Comparison of ENCODE assay signal across 1 cellular context in the genomic region with DNA sequence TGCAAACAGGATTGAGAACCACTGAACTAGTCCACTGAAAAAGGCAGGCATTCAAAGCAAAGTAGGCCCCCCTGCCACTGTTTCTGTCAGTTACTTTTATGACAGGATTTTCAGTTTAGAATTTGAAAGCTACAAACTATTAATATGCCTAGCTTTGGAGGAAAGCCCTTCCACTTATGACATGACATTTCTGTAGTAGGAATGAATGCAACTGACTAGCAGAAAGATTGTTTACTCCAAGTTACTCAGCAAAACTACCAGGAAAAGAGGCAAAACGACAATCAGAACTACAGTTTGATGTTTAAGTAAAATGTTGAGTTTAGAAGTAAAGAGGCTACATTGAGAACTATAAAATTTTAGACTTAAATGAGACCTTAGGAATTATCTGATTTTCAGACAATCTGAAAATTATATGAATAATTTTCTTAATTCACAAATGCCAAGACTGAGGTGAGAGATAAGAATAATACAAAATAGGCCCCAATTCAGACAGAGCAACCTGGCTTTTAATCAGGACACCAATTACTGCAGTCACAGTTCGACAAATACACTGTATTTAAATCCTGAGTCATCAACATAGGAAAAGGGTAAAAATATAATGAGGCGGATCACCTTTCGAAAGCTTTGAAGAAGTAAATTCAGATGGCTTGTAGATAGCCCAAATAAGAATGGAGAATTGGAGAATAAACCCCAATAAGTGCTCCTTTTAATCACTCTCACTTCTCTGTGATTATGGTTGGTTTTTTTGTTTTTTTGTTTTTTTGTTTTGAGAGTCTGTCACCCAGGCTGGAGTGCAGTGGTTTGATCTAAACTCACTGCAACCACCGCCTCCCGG.
TF ChIP-seq lines count a peak whose summit lies in the region.

No MANE protein-coding gene starts in this region.

TF ChIP-seq in K562, 482 proteins besides CTCF, POLR2A, EP300 and RAD21 (continues in another document):
- TF ChIP-seq ZNF239 (CRISPR knock-in tag; IDR thresholded peaks at IDR 0.05) (no peak), NFE2 (IDR thresholded peaks at IDR 0.05; ENCODE audit: low read depth) (peak; percentile 25), HMBOX1 (IDR thresholded peaks at IDR 0.05) (peak; percentile 56; the same call in 1 of the 2 replicates), CC2D1A (IDR thresholded peaks at IDR 0.05) (0 out of 2 replicates have a peak, but pooled peaks have one; percentile 10), FOXK2 (conservative IDR thresholded peaks at IDR 0.05 in 1 of 2, IDR thresholded peaks at IDR 0.05 in 1 of 2; ENCODE audit: low read depth in 2 of 2) (peak in 1 of 2 experiments; percentile 93; a peak in 2 of 4 replicates), ZNF316 (IDR thresholded peaks at IDR 0.05) (peak; percentile 87), C11orf30 (IDR thresholded peaks at IDR 0.05; ENCODE audit: low read depth) (peak; percentile 73), JUND (IDR thresholded peaks at IDR 0.05; ENCODE audit: borderline replicate concordance, low read depth, low read length) (no peak), JUND (tag; IDR thresholded peaks at IDR 0.05; ENCODE audit: borderline replicate concordance, low read depth, low read length) (0 out of 3 replicates have a peak, but pooled peaks have one; percentile 22), MAFG (tag; conservative IDR thresholded peaks at IDR 0.05) (peak; percentile 50), PRDM10 (IDR thresholded peaks at IDR 0.05; ENCODE audit: partially characterized antibody) (peak; percentile 99), FOSL1 (tag; conservative IDR thresholded peaks at IDR 0.05) (peak; percentile 28; the same call in 1 of the 2 replicates), ZNF24 (IDR thresholded peaks at IDR 0.05) (peak; percentile 55; the same call in 1 of the 2 replicates), ZNF592 (IDR thresholded peaks at IDR 0.05) (0 out of 2 replicates have a peak, but pooled peaks have one; percentile 11), ATF7 (IDR thresholded peaks at IDR 0.05) (peak; percentile 80), BACH1 (tag; IDR thresholded peaks at IDR 0.05) (0 out of 2 replicates have a peak, but pooled peaks have one; percentile 36), NFIX (CRISPR knock-in tag; IDR thresholded peaks at IDR 0.05; ENCODE audit: low read depth) (no peak), TCF7L2 (IDR thresholded peaks at IDR 0.05; ENCODE audit: low read depth, low read length) (peak; percentile 48; the same call in 1 of the 2 replicates), RBFOX2 (IDR thresholded peaks at IDR 0.05; ENCODE audit: low read depth, low read length) (peak; percentile 28; the same call in 1 of the 2 replicates), ZNF639 (CRISPR knock-in tag; conservative IDR thresholded peaks at IDR 0.05 in 1 of 2, IDR thresholded peaks at IDR 0.05 in 1 of 2) (no peak), ZNF224 (CRISPR knock-in tag; IDR thresholded peaks at IDR 0.05) (no peak)
- TF ChIP-seq, protein P1, sequence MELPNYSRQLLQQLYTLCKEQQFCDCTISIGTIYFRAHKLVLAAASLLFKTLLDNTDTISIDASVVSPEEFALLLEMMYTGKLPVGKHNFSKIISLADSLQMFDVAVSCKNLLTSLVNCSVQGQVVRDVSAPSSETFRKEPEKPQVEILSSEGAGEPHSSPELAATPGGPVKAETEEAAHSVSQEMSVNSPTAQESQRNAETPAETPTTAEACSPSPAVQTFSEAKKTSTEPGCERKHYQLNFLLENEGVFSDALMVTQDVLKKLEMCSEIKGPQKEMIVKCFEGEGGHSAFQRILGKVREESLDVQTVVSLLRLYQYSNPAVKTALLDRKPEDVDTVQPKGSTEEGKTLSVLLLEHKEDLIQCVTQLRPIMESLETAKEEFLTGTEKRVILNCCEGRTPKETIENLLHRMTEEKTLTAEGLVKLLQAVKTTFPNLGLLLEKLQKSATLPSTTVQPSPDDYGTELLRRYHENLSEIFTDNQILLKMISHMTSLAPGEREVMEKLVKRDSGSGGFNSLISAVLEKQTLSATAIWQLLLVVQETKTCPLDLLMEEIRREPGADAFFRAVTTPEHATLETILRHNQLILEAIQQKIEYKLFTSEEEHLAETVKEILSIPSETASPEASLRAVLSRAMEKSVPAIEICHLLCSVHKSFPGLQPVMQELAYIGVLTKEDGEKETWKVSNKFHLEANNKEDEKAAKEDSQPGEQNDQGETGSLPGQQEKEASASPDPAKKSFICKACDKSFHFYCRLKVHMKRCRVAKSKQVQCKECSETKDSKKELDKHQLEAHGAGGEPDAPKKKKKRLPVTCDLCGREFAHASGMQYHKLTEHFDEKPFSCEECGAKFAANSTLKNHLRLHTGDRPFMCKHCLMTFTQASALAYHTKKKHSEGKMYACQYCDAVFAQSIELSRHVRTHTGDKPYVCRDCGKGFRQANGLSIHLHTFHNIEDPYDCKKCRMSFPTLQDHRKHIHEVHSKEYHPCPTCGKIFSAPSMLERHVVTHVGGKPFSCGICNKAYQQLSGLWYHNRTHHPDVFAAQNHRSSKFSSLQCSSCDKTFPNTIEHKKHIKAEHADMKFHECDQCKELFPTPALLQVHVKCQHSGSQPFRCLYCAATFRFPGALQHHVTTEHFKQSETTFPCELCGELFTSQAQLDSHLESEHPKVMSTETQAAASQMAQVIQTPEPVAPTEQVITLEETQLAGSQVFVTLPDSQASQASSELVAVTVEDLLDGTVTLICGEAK (IDR thresholded peaks at IDR 0.05): 0 out of 2 replicates have a peak, but pooled peaks have one; percentile 27
- TF ChIP-seq, protein P1 (CRISPR knock-in tag; IDR thresholded peaks at IDR 0.05): no peak
- TF ChIP-seq, protein P2, sequence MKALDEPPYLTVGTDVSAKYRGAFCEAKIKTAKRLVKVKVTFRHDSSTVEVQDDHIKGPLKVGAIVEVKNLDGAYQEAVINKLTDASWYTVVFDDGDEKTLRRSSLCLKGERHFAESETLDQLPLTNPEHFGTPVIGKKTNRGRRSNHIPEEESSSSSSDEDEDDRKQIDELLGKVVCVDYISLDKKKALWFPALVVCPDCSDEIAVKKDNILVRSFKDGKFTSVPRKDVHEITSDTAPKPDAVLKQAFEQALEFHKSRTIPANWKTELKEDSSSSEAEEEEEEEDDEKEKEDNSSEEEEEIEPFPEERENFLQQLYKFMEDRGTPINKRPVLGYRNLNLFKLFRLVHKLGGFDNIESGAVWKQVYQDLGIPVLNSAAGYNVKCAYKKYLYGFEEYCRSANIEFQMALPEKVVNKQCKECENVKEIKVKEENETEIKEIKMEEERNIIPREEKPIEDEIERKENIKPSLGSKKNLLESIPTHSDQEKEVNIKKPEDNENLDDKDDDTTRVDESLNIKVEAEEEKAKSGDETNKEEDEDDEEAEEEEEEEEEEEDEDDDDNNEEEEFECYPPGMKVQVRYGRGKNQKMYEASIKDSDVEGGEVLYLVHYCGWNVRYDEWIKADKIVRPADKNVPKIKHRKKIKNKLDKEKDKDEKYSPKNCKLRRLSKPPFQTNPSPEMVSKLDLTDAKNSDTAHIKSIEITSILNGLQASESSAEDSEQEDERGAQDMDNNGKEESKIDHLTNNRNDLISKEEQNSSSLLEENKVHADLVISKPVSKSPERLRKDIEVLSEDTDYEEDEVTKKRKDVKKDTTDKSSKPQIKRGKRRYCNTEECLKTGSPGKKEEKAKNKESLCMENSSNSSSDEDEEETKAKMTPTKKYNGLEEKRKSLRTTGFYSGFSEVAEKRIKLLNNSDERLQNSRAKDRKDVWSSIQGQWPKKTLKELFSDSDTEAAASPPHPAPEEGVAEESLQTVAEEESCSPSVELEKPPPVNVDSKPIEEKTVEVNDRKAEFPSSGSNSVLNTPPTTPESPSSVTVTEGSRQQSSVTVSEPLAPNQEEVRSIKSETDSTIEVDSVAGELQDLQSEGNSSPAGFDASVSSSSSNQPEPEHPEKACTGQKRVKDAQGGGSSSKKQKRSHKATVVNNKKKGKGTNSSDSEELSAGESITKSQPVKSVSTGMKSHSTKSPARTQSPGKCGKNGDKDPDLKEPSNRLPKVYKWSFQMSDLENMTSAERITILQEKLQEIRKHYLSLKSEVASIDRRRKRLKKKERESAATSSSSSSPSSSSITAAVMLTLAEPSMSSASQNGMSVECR (CRISPR knock-in tag; IDR thresholded peaks at IDR 0.05): no peak
